ENCODE assay signal across 16 cellular contexts in the genomic region with DNA sequence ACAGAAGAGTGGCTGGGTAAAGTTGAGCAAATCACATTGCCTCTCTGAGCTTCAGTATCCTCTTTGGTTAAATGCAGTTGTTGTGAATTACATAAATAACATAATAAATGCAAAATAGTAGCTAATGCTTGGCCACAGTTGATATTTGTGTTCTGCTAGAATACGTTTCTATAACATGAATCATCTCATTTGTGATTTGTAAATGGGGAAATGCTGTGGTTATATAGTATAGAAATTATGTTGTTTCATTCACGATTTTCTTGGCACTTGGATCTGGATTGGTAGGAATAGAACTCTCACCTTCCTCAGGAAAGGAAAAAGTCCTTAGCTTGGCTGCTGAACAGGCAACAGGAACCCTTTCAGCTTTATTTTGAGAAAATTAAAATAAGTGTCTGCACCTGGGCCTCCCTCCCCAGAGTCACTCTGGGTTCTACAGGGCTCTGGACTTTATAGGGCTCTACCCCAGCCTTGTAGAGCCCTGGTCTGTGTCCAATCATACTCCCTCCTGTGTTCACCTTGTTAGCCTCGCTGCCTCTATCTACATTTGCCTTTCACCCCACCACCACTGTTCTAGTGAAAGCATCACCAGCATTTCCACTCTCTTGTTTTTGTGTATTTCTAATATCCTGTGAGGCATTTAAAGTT.
DNase-seq lines count a peak whose midpoint lies in the region; ATAC-seq and TF ChIP-seq lines count a peak whose summit lies in the region.
"Had no signal": no experiment of that assay in that cellular context is flagged by ENCODE, and none has a peak within 500 bp of the region (broad histone marks: within the 10 kb centered on the region; RNA-seq: fewer than 3 reads in every experiment).

No MANE protein-coding gene starts in this region.

- intact Hi-C loops in body of pancreas (cut with DNase I) = no loop called here

- ATAC-seq in body of pancreas (no peak), GM18505 (IDR thresholded peaks at IDR 0.05; ENCODE audit: unreplicated experiment) (no peak), HG03095 (IDR thresholded peaks at IDR 0.05; ENCODE audit: unreplicated experiment) (no peak)

- H3K4me1 ChIP-seq in body of pancreas = peaks cover 47% of the 10 kb centered on the region
- H3K4me1 ChIP-seq in thymus (ENCODE audit: control insufficient read depth, insufficient read depth, low read length) = peaks cover 28% of the 10 kb centered on the region
- H3K4me1 ChIP-seq: HAP-1 had no signal

- 30 to 38% methylated on average over 3 of the region's 3 CpGs for WGBS in body of pancreas, 2 donors
- 65% methylated on average over 3 of the region's 3 CpGs for whole genome bisulfite sequencing in thymus

- H3K9me3 Mint-ChIP-seq in activated naive CD4-positive, alpha-beta T cell treated with anti-CD3 and anti-CD28 coated beads, Interleukin-2, amount 50 U/mL, for 24 hours = no peaks in the 10 kb centered on the region
- H3K9me3 Mint-ChIP-seq in IgD-negative memory B cell = no peaks in the 10 kb centered on the region
- H3K9me3 Mint-ChIP-seq: neural crest cell had no signal

- peaks cover 3% of the 10 kb centered on the region for H3K36me3 Mint-ChIP-seq in activated naive CD4-positive, alpha-beta T cell treated with anti-CD3 and anti-CD28 coated beads, Interleukin-2, amount 50 U/mL, for 24 hours
- peaks cover 3% of the 10 kb centered on the region for H3K36me3 Mint-ChIP-seq in IgD-negative memory B cell

- TF ChIP-seq POLR2A in body of pancreas (IDR thresholded peaks at IDR 0.05) (no peak), GM18505 (IDR thresholded peaks at IDR 0.05; ENCODE audit: borderline replicate concordance, extremely low read depth, insufficient read depth, insufficient read length) (no peak)

- DNase-seq in activated naive CD4-positive, alpha-beta T cell treated with anti-CD3 and anti-CD28 coated beads, Interleukin-2, amount 50 U/mL, for 16 hours = no peak
- DNase-seq in body of pancreas (no peak), SKM-1 (lab: John Stamatoyannopoulos, UW; ENCODE audit: unreplicated experiment) (no peak)
- DNase-seq: activated effector memory CD4-positive, alpha-beta T cell treated with Interleukin-2 at 50 U/mL for 16 hours; KG1; NCI-H2107 had no signal

- H3K27ac Mint-ChIP-seq in activated naive CD4-positive, alpha-beta T cell treated with anti-CD3 and anti-CD28 coated beads, Interleukin-2, amount 50 U/mL, for 24 hours = peak overlapping the region; percentile 88
- H3K27ac Mint-ChIP-seq in IgD-negative memory B cell = peak overlapping the region in 2 of 3 donors; percentile 53 to 74

- peaks cover 75% of the 10 kb centered on the region for H3K4me1 Mint-ChIP-seq in activated naive CD4-positive, alpha-beta T cell treated with anti-CD3 and anti-CD28 coated beads, Interleukin-2, amount 50 U/mL, for 24 hours
- H3K4me1 Mint-ChIP-seq in IgD-negative memory B cell = peaks cover 44 to 52% (median 44%) of the 10 kb centered on the region in 3 donors

- H3K4me3 ChIP-seq in body of pancreas (no peak overlapping the region), thymus (ENCODE audit: low read length) (peak overlapping the region; percentile 62)
- H3K4me3 ChIP-seq: coronary artery, HAP-1, skin epidermis had no signal

- H3K9me3 ChIP-seq in body of pancreas = no peaks in the 10 kb centered on the region
- no peaks in the 10 kb centered on the region for H3K9me3 ChIP-seq in thymus (ENCODE audit: control insufficient read depth)
- H3K9me3 ChIP-seq: HAP-1 had no signal

- H3K36me3 ChIP-seq in body of pancreas (replicated peaks in 1 of 2; ENCODE audit: insufficient read depth in 1 of 2, low read depth in 2 of 2) (no peaks in the 10 kb centered on the region), thymus (ENCODE audit: control insufficient read depth, insufficient read depth) (no peaks in the 10 kb centered on the region)
- H3K36me3 ChIP-seq: HAP-1 had no signal

- no peaks in the 10 kb centered on the region for H3K27me3 Mint-ChIP-seq in activated naive CD4-positive, alpha-beta T cell treated with anti-CD3 and anti-CD28 coated beads, Interleukin-2, amount 50 U/mL, for 24 hours
- no peaks in the 10 kb centered on the region for H3K27me3 Mint-ChIP-seq in IgD-negative memory B cell

- peak overlapping the region; percentile 97 for H3K4me3 Mint-ChIP-seq in activated naive CD4-positive, alpha-beta T cell treated with anti-CD3 and anti-CD28 coated beads, Interleukin-2, amount 50 U/mL, for 24 hours
- H3K4me3 Mint-ChIP-seq in IgD-negative memory B cell = peak overlapping the region; percentile 84 to 96 (median 94)
- H3K4me3 Mint-ChIP-seq: neural crest cell had no signal

- peak overlapping the region; percentile 29 to 81 (median 65) for H3K27ac ChIP-seq in body of pancreas
- no peak overlapping the region for H3K27ac ChIP-seq in thymus (ENCODE audit: low read depth)
- H3K27ac ChIP-seq: coronary artery, VCaP had no signal

- H3K27me3 ChIP-seq in body of pancreas = no peaks in the 10 kb centered on the region
- no peaks in the 10 kb centered on the region for H3K27me3 ChIP-seq in thymus (ENCODE audit: control insufficient read depth, insufficient read depth)

- no peak for TF ChIP-seq CTCF in body of pancreas (IDR thresholded peaks at IDR 0.05)
